ENCODE assay signal across 23 cellular contexts in the genomic region with DNA sequence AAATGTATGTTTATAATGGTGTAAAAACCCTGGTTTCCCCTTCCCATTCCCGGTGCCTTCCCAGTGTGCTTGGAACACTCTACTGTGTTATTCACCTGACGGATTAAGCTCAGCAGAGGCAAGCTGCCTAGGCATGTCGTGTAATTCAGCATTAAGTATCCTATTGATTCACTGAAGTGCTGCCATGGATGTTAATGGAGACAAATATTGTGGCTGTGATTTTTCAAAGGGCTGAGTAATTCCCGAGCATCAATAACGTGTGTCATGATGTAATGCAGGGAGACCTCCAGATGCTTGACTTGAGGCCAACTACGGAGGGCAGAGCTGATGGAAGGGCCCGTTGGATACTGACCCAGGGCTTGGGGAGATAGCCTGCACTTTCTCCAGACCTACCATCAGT.
DNase-seq lines count a peak whose midpoint lies in the region; ATAC-seq, FAIRE-seq and TF ChIP-seq lines count a peak whose summit lies in the region.
"Had no signal": no experiment of that assay in that cellular context is flagged by ENCODE, and none has a peak within 500 bp of the region (broad histone marks: within the 10 kb centered on the region; RNA-seq: fewer than 3 reads in every experiment).

No MANE protein-coding gene starts in this region.

- H2AFZ ChIP-seq in H1 (ENCODE audit: low read length) (no peak overlapping the region), neuronal stem cell (ENCODE audit: low read length) (no peak overlapping the region)

- H3K9ac ChIP-seq in H1 (replicated peaks in 1 of 4; ENCODE audit: extremely low read depth in 1 of 4, low read depth in 3 of 4, low read length in 3 of 4) (no peak overlapping the region), neuronal stem cell (ENCODE audit: low read depth, low read length, poor library complexity) (no peak overlapping the region)
- H3K9ac ChIP-seq: BLaER1, KMS-11 had no signal

- no peak overlapping the region for H4K8ac ChIP-seq in H1 (ENCODE audit: extremely low read depth, insufficient read depth, low read length)
- no peak overlapping the region for H4K8ac ChIP-seq in neuronal stem cell (ENCODE audit: low read depth, low read length)

- H3K4ac ChIP-seq in H1 (replicated peaks; ENCODE audit: insufficient read length, low read depth, low read length) (no peak overlapping the region), neuronal stem cell (ENCODE audit: low read length) (no peak overlapping the region)

- H2BK15ac ChIP-seq in H1 (ENCODE audit: low read length): no peak overlapping the region; the same call in 1 of the 2 replicates
- no peak overlapping the region for H2BK15ac ChIP-seq in neuronal stem cell (ENCODE audit: low read length)

- H3K56ac ChIP-seq in H1 (replicated peaks; ENCODE audit: insufficient read length, low read depth, low read length): no peak overlapping the region

- no peak overlapping the region for H4K91ac ChIP-seq in H1 (replicated peaks; ENCODE audit: insufficient read length, low read length)
- H4K91ac ChIP-seq in neuronal stem cell (ENCODE audit: low read depth, low read length, poor library complexity): no peak overlapping the region

- H3K79me2 ChIP-seq in H1 (ENCODE audit: control insufficient read depth in 1 of 2, insufficient read depth in 2 of 2, low read length in 2 of 2): no peaks in the 10 kb centered on the region

- H3K4me1 ChIP-seq in H1 (replicated peaks in 1 of 4; ENCODE audit: control insufficient read depth in 3 of 4, insufficient read depth in 4 of 4, low read length in 3 of 4) (no peaks in the 10 kb centered on the region; a peak in 2 of 7 replicates), neuronal stem cell (ENCODE audit: control insufficient read depth in 2 of 2, insufficient read depth in 1 of 2, low read depth in 1 of 2, low read length in 2 of 2) (peaks cover 0 to 10% of the 10 kb centered on the region in 2 donors)
- H3K4me1 ChIP-seq: A549 had no signal

- H3K27ac ChIP-seq in H1 (ENCODE audit: low read depth, low read length) (no peak overlapping the region), neuronal stem cell (replicated peaks; ENCODE audit: low read length) (no peak overlapping the region)
- H3K27ac ChIP-seq: A549, BLaER1, KMS-11 had no signal

- ATAC-seq in HG03457 (IDR thresholded peaks at IDR 0.05; ENCODE audit: unreplicated experiment): no peak
- ATAC-seq: A549, GM12878, Panc1 had no signal

- H3K36me3 ChIP-seq in H1 (ENCODE audit: control insufficient read depth in 2 of 4, insufficient read depth in 4 of 4, low read length in 3 of 4) (no peaks in the 10 kb centered on the region), neuronal stem cell (replicated peaks in 1 of 2; ENCODE audit: control insufficient read depth in 2 of 2, insufficient read depth in 2 of 2, low read length in 2 of 2) (no peaks in the 10 kb centered on the region)
- H3K36me3 ChIP-seq: BLaER1 had no signal

- POLR2A ChIA-PET in H1 (lab: Charles Lee; ENCODE audit: partially characterized antibody): no interaction called here
- POLR2A ChIA-PET in HEK293T (lab: Yijun Ruan, JAX): no interaction called here

- TF ChIP-seq EP300 in H1 (IDR thresholded peaks at IDR 0.05; ENCODE audit: borderline replicate concordance in 1 of 2, low read depth in 2 of 2, low read length in 2 of 2): no peak

- H3K27me3 ChIP-seq in H1 (replicated peaks in 1 of 4; ENCODE audit: control insufficient read depth in 3 of 4, extremely low read depth in 1 of 4, insufficient read depth in 3 of 4, low read length in 3 of 4) (no peaks in the 10 kb centered on the region), neuronal stem cell (ENCODE audit: control insufficient read depth in 3 of 3, insufficient read depth in 3 of 3, low read depth in 1 of 3, low read length in 3 of 3) (peaks cover 0 to 2% (median 0%) of the 10 kb centered on the region in 3 experiments)
- H3K27me3 ChIP-seq: BLaER1 had no signal

- no peak for FAIRE-seq in H1 (lab: Jason Lieb, UNC)
- FAIRE-seq: A549, GM12878 had no signal

- H3K9me3 ChIP-seq in H1 (ENCODE audit: insufficient read depth in 2 of 2, low read depth in 1 of 2, low read length in 1 of 2): no peaks in the 10 kb centered on the region
- no peaks in the 10 kb centered on the region for H3K9me3 ChIP-seq in neuronal stem cell (replicated peaks in 1 of 2; ENCODE audit: control insufficient read depth in 2 of 2, insufficient read depth in 1 of 2, low read depth in 1 of 2, low read length in 2 of 2)
- H3K9me3 ChIP-seq: A549, BLaER1 had no signal

- H2BK12ac ChIP-seq in H1 (ENCODE audit: low read depth, low read length): no peak overlapping the region
- peak overlapping the region; percentile 1 for H2BK12ac ChIP-seq in neuronal stem cell (ENCODE audit: low read length)

- H3K79me1 ChIP-seq in H1 (ENCODE audit: low read depth, low read length) (no peaks in the 10 kb centered on the region), neuronal stem cell (ENCODE audit: low read depth, low read length) (no peaks in the 10 kb centered on the region)

- TF ChIP-seq RAD21 in H1 (IDR thresholded peaks at IDR 0.05 in 1 of 2, conservative IDR thresholded peaks at IDR 0.05 in 1 of 2; ENCODE audit: low read depth in 2 of 2, low read length in 2 of 2): no peak

- H4K5ac ChIP-seq in H1 (ENCODE audit: insufficient read length, low read depth, low read length): no peak overlapping the region

- peaks cover 2% of the 10 kb centered on the region; the same call in 1 of the 2 replicates for H3K23me2 ChIP-seq in H1 (ENCODE audit: low read depth, low read length)

- TF ChIP-seq POLR2A in H1 (IDR thresholded peaks at IDR 0.05; ENCODE audit: control extremely low read depth in 1 of 2, low read depth in 2 of 2, low read length in 2 of 2): no peak

- H2BK20ac ChIP-seq in H1 (ENCODE audit: low read length): no peak overlapping the region

- peak overlapping the region; percentile 8; the same call in 1 of the 2 replicates for H2BK5ac ChIP-seq in H1 (ENCODE audit: low read depth, low read length)
- H2BK5ac ChIP-seq in neuronal stem cell (ENCODE audit: low read length): no peak overlapping the region

- DNase-seq in Daoy (ENCODE audit: low read depth) (peak; percentile 17), NCI-H345 (lab: John Stamatoyannopoulos, UW) (peak; percentile 60), H1 (ENCODE audit: low read depth in 1 of 2, low spot score in 2 of 2) (no peak), neuronal stem cell (ENCODE audit: low spot score) (no peak), DMS53 treated with DMSO at 0.1 percent for 48 hours (lab: John Stamatoyannopoulos, UW; ENCODE audit: unreplicated experiment) (no peak), HEK293T (ENCODE audit: extremely low spot score) (no peak)
- DNase-seq: CD4-positive, alpha-beta T cell; COR-L47; DMS79 treated with DMSO at 0.1 percent for 48 hours; HCEC 1CT; IMR-90; NCI-H1092 treated with DMSO at 0.1 percent for 48 hours; NCI-H2029 treated with DMSO at 0.1 percent for 48 hours; NCI-H510A; NCI-H774; NK-92 treated with Interleukin-12 subunit alpha and Interleukin-12 subunit beta, amount 100 ng/mL, for 24 hours; T-helper 1 cell had no signal

- TF ChIP-seq CTCF in H1 (IDR thresholded peaks at IDR 0.05; ENCODE audit: control extremely low read depth in 1 of 3, insufficient read depth in 1 of 3, low read depth in 1 of 3, low read length in 3 of 3): no peak

- no peak overlapping the region for H2AK5ac ChIP-seq in H1 (ENCODE audit: low read depth, low read length)
- no peak overlapping the region for H2AK5ac ChIP-seq in neuronal stem cell (ENCODE audit: low read depth, low read length)

- no peak overlapping the region for H3K18ac ChIP-seq in H1 (ENCODE audit: extremely low read depth, low read length)
- no peak overlapping the region for H3K18ac ChIP-seq in neuronal stem cell (ENCODE audit: low read length)

- H3K4me3 ChIP-seq in H1 (ENCODE audit: extremely low read depth in 1 of 4, insufficient read depth in 2 of 4, low read depth in 3 of 4, low read length in 4 of 4) (no peak overlapping the region), neuronal stem cell (ENCODE audit: low read length in 2 of 2) (no peak overlapping the region)
- H3K4me3 ChIP-seq: A549, BLaER1, GM12878 had no signal

- H2BK120ac ChIP-seq in H1 (replicated peaks; ENCODE audit: low read depth, low read length): no peak overlapping the region
- H2BK120ac ChIP-seq in neuronal stem cell (ENCODE audit: low read depth, low read length): no peak overlapping the region

- H3K23ac ChIP-seq in H1 (ENCODE audit: insufficient read length) (no peak overlapping the region), neuronal stem cell (ENCODE audit: low read depth, low read length, poor library complexity) (no peak overlapping the region)

- 88% methylated on average over 7 of the region's 7 CpGs; no CpG with 5 or more reads in 1 of the 2 experiments for WGBS in H1 (ENCODE audit: extremely low coverage in 1 of 2, insufficient coverage in 1 of 2, insufficient read length in 1 of 2, insufficient replicate concordance in 2 of 2, low coverage in 1 of 2, low lambda C conversion rate in 2 of 2, missing lambda C conversion rate in 1 of 2), 2 experiments
- WGBS in neuronal stem cell (ENCODE audit: extremely low coverage in 2 of 2, insufficient read length in 2 of 2, insufficient replicate concordance in 1 of 2), 2 donors: no CpG with 5 or more reads among the region's 7 CpGs

- CTCF ChIA-PET in H1 (lab: Charles Lee; ENCODE audit: partially characterized antibody) (interaction anchor here (0.6 to 3.8 kb wide), 4 partner anchors 17 to 366 kb away, joined by 3 to 15 read pairs (median 3); no protein-coding TSS in a partner anchor), HEK293T (lab: Yijun Ruan, JAX) (no interaction called here)

- no peaks in the 10 kb centered on the region for H4K20me1 ChIP-seq in H1 (replicated peaks in 1 of 2; ENCODE audit: control insufficient read depth in 1 of 2, insufficient read depth in 2 of 2, low read length in 2 of 2)
- H4K20me1 ChIP-seq: BLaER1 had no signal

- H3K14ac ChIP-seq in H1 (ENCODE audit: insufficient read length): no peak overlapping the region
- no peak overlapping the region for H3K14ac ChIP-seq in neuronal stem cell (ENCODE audit: low read length)

- no peak overlapping the region for H3K4me2 ChIP-seq in H1 (ENCODE audit: insufficient read depth in 1 of 2, low read depth in 2 of 2, low read length in 2 of 2)
- no peak overlapping the region for H3K4me2 ChIP-seq in neuronal stem cell (ENCODE audit: insufficient read depth, low read length, poor library complexity, severe bottlenecking)
- H3K4me2 ChIP-seq: A549, BLaER1, KMS-11 had no signal

TF ChIP-seq in H1, 55 proteins besides CTCF, POLR2A, EP300 and RAD21 (continues in another document):
- TF ChIP-seq TBP (IDR thresholded peaks at IDR 0.05; ENCODE audit: low read depth, low read length): no peak
- TF ChIP-seq HDAC2 (IDR thresholded peaks at IDR 0.05; ENCODE audit: borderline replicate concordance in 1 of 2, low read depth in 2 of 2, low read length in 2 of 2): no peak
- TF ChIP-seq BCL11A (IDR thresholded peaks at IDR 0.05; ENCODE audit: low read depth in 2 of 2, low read length in 2 of 2): no peak
- TF ChIP-seq CBX5 (IDR thresholded peaks at IDR 0.05; ENCODE audit: low read depth, low read length): no peak

TF ChIP-seq in HEK293T, 16 proteins besides CTCF, POLR2A, EP300 and RAD21:
- TF ChIP-seq SUZ12 (IDR thresholded peaks at IDR 0.05) (no peak), CTBP1 (IDR thresholded peaks at IDR 0.05; ENCODE audit: borderline replicate concordance) (no peak), FOXM1 (IDR thresholded peaks at IDR 0.05; ENCODE audit: borderline replicate concordance) (no peak), NFRKB (IDR thresholded peaks at IDR 0.05) (no peak), FOXA1 (IDR thresholded peaks at IDR 0.05) (no peak), ARNT (IDR thresholded peaks at IDR 0.05) (no peak)

Comparison
In these comparisons a context has a peak if more than half of its experiments do, and no peak if none do; other contexts are left out.
1. DNase-seq: peak in Daoy (single experiment) and NCI-H345 (single experiment); none in H1 (0 of 2), neuronal stem cell (single experiment), DMS53 treated with DMSO at 0.1 percent for 48 hours (single experiment) and HEK293T (single experiment).